22 cellular contexts compared by ENCODE assay signal in the genomic region with DNA sequence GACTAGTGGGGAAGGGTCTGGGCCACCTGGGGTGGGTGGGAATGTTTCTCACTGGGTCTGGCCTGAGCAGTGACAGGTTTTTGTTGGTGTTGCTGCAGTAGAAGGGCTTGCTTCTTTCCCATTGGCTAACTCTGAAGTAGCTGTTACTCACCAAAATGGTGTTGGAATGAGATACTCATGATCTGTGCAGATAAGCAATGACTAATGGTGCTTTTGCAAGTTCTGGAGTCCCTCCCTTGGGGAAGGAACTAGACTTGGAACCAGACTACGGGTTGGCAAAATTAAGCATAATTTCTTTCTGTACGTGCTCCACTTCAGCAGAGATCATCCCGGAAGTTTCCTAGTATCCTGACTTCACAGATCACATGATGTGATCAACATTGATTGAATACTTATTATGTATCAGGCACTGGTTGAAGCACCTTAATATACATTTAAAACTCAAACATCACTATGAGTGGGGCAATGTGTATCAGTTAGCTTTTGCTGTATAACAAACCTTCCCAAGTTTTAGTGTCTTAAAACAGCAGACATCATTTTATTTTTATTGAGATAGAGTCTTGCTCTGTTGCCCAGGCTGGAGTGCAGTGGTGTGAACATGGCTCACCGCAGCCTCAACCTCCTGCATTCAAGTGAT. TPM values are rescaled to one million over a fixed set of nuclear protein-coding genes. Genes with fewer than 3 reads are reported as not detected.
DNase-seq lines count a peak whose midpoint lies in the region; TF ChIP-seq lines count a peak whose summit lies in the region.
"Had no signal": no experiment of that assay in that cellular context is flagged by ENCODE, and none has a peak within 500 bp of the region (broad histone marks: within the 10 kb centered on the region; RNA-seq: fewer than 3 reads in every experiment).

No MANE protein-coding gene starts in this region.

- TF ChIP-seq CTCF in epithelial cell of esophagus (IDR thresholded peaks at IDR 0.05; ENCODE audit: insufficient read depth, low read depth, low read length, missing control alignments), result no peak
- no peak for TF ChIP-seq CTCF in osteoblast (IDR thresholded peaks at IDR 0.05; ENCODE audit: extremely low read depth, low read depth, low read length)
- TF ChIP-seq CTCF in chondrocyte (IDR thresholded peaks at IDR 0.05), result no peak
- TF ChIP-seq CTCF in GM10248 (IDR thresholded peaks at IDR 0.05; ENCODE audit: control extremely low read depth, extremely low read depth, low read depth, missing control alignments), result no peak

- H3K4me1 ChIP-seq in osteoblast (ENCODE audit: insufficient read depth, low read length), result no peaks in the 10 kb centered on the region
- H3K4me1 ChIP-seq: left ventricle myocardium inferior, tibial nerve had no signal

- no peaks in the 10 kb centered on the region for H3K79me2 ChIP-seq in osteoblast (ENCODE audit: insufficient read depth, low read length)

- H4K20me1 ChIP-seq in osteoblast (ENCODE audit: insufficient read depth, low read length), result no peaks in the 10 kb centered on the region

- CTCF ChIA-PET in GM10248 (lab: Yijun Ruan, JAX), result no interaction called here

- no peak overlapping the region for H3K27ac ChIP-seq in osteoblast (ENCODE audit: low read depth, low read length)
- H3K27ac ChIP-seq: 22Rv1, left ventricle myocardium inferior, tibial nerve had no signal

- H3K36me3 Mint-ChIP-seq in chondrocyte (ENCODE audit: low read depth), result no peaks in the 10 kb centered on the region
- H3K36me3 Mint-ChIP-seq: naive thymus-derived CD8-positive, alpha-beta T cell had no signal

- no peaks in the 10 kb centered on the region for H3K9me3 ChIP-seq in osteoblast (ENCODE audit: low read depth, low read length)
- H3K9me3 ChIP-seq: left ventricle myocardium inferior, tibial nerve had no signal

- H3K27me3 ChIP-seq in osteoblast (ENCODE audit: insufficient read depth, low read length), result no peaks in the 10 kb centered on the region
- H3K27me3 ChIP-seq: tibial nerve had no signal

- H3K4me2 ChIP-seq in osteoblast (ENCODE audit: insufficient read depth, low read length), result no peak overlapping the region

- H3K4me3 Mint-ChIP-seq in chondrocyte (ENCODE audit: unreplicated experiment), result no peak overlapping the region
- H3K4me3 Mint-ChIP-seq: activated naive CD8-positive, alpha-beta T cell treated with anti-CD3 and anti-CD28 coated beads, Interleukin-2, amount 10 ng/mL, durations not matched to agents 7 days and 5 days; naive thymus-derived CD8-positive, alpha-beta T cell had no signal

- no peak overlapping the region for H2AFZ ChIP-seq in osteoblast (ENCODE audit: low read length)

- POLR2A ChIA-PET in GM10248 (lab: Yijun Ruan, JAX), result no interaction called here

- no peak overlapping the region for H3K27ac Mint-ChIP-seq in chondrocyte (ENCODE audit: unreplicated experiment)
- H3K27ac Mint-ChIP-seq: activated naive CD8-positive, alpha-beta T cell treated with anti-CD3 and anti-CD28 coated beads, Interleukin-2, amount 10 ng/mL, durations not matched to agents 7 days and 5 days; naive thymus-derived CD8-positive, alpha-beta T cell had no signal

- H3K4me1 Mint-ChIP-seq in chondrocyte (ENCODE audit: low read depth), result peaks cover 5% of the 10 kb centered on the region

- no peaks in the 10 kb centered on the region for H3K36me3 ChIP-seq in osteoblast (ENCODE audit: insufficient read depth, low read length)
- H3K36me3 ChIP-seq: left ventricle myocardium inferior, tibial nerve had no signal

- peaks cover 21% of the 10 kb centered on the region for H3K27me3 Mint-ChIP-seq in chondrocyte (ENCODE audit: low read depth)

- peak; percentile 6 for DNase-seq in NK-92 treated with Interleukin-12 subunit alpha and Interleukin-12 subunit beta, amount 100 ng/mL, for 24 hours (lab: John Stamatoyannopoulos, UW)
- no peak for DNase-seq in NK-92 (lab: John Stamatoyannopoulos, UW; ENCODE audit: unreplicated experiment)
- DNase-seq in OCI-M1 (lab: John Stamatoyannopoulos, UW), result peak; percentile 76
- DNase-seq in epithelial cell of esophagus (ENCODE audit: low read depth), result peak; percentile 76
- peak; percentile 21 for DNase-seq in osteoblast (ENCODE audit: insufficient read length, low spot score, missing footprints)
- DNase-seq in chondrocyte (ENCODE audit: low spot score), result no peak
- no peak for DNase-seq in activated effector memory CD4-positive, alpha-beta T cell treated with anti-CD3 and anti-CD28 coated beads, Interleukin-2, amount 50 U/mL, for 16 hours
- no peak for DNase-seq in GM10248 (ENCODE audit: extremely low spot score)
- DNase-seq: activated CD4-positive, CD25-positive, alpha-beta regulatory T cell treated with anti-CD3 and anti-CD28 coated beads, Interleukin-2, amount 50 U/mL, for 72 hours; activated naive CD8-positive, alpha-beta T cell treated with anti-CD3 and anti-CD28 coated beads, Interleukin-2, amount 10 ng/mL, durations not matched to agents 7 days and 5 days; cerebellar nuclear complex; COR-L47; hippocampal formation; left ventricle myocardium inferior; naive thymus-derived CD8-positive, alpha-beta T cell; NCI-H2029 treated with DMSO at 0.1 percent for 48 hours; NCI-H524 treated with DMSO at 0.1 percent for 48 hours; stimulated activated CD4-positive, alpha-beta T cell treated with anti-CD3 and anti-CD28 coated beads, Interleukin-1b, Interleukin-23, amount 100 ng/mL, for 48 hours; T-helper 1 cell had no signal

- H3K4me3 ChIP-seq in epithelial cell of esophagus (ENCODE audit: low read length) (no peak overlapping the region), osteoblast (ENCODE audit: insufficient read depth, low read length) (no peak overlapping the region)
- H3K4me3 ChIP-seq: left ventricle myocardium inferior, tibial nerve had no signal

- peaks cover 3% of the 10 kb centered on the region for H3K9me3 Mint-ChIP-seq in chondrocyte (ENCODE audit: low read depth)
- H3K9me3 Mint-ChIP-seq: activated naive CD8-positive, alpha-beta T cell treated with anti-CD3 and anti-CD28 coated beads, Interleukin-2, amount 10 ng/mL, durations not matched to agents 7 days and 5 days; naive thymus-derived CD8-positive, alpha-beta T cell had no signal

RNA-seq across cellular contexts. Expression of a gene that starts 30.1 kb away (rescaled TPM):
- total RNA-seq in osteoblast, result not detected in 2 replicates
- total RNA-seq in chondrocyte, result not detected in 3 replicates
- total RNA-seq: activated naive CD8-positive, alpha-beta T cell treated with anti-CD3 and anti-CD28 coated beads, Interleukin-2, amount 10 ng/mL, durations not matched to agents 7 days and 5 days; left ventricle myocardium inferior; naive thymus-derived CD8-positive, alpha-beta T cell; renal cortical epithelial cell had no signal

RNA-seq across cellular contexts. Expression of a gene that starts 50.9 kb away (rescaled TPM):
- total RNA-seq in osteoblast, result under 0.01 TPM in 2 replicates
- total RNA-seq in chondrocyte, result not detected in 3 replicates
- total RNA-seq: renal cortical epithelial cell had no signal

Comparison
In these comparisons a context has a peak if more than half of its experiments do, and no peak if none do; other contexts are left out.
1. DNase-seq: peak in NK-92 treated with Interleukin-12 subunit alpha and Interleukin-12 subunit beta, amount 100 ng/mL, for 24 hours (single experiment), OCI-M1 (single experiment), epithelial cell of esophagus (single experiment) and osteoblast (single experiment); none in NK-92 (single experiment), chondrocyte (single experiment), activated effector memory CD4-positive, alpha-beta T cell treated with anti-CD3 and anti-CD28 coated beads, Interleukin-2, amount 50 U/mL, for 16 hours (single experiment) and GM10248 (single experiment).